In the genomic region with DNA sequence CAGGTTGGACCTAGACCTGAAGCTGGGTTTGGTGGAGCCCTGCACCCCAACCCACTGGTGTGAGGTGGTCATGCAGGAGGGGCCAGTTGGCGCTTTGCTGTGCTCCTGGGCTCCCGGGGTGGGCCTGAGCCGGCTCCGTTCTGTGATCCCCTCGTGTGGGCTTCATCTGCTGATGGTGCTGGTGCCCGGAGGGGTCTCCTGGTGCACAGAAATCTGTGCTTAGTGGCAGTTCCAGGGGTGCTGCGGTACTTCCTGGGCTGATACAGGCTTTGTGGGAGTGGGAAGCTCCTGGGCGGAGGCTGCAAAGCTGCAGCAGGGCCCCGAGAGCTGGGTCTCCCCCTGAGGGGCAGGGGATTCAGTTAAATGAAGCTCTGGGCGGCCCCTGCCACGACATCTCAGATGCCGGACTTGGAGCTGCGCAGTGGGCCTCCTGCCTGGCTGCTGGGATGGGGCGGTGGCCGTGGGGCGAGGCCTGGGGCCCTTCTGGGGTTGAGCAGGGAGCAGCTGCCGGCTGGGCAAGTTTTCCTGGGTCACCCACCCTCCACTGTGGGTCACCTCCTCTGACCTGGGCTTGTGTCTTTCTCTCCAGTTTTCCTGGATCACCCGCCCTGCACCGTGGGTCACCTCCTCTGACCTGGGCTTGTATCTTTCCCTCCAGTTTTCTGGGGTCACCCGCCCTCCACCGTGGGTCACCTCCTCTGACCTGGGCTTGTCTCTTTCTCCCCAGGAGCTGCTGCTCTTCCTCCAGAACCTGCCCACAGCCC, we compare ENCODE assay signal across 26 cellular contexts.
DNase-seq lines count a peak whose midpoint lies in the region; ATAC-seq and TF ChIP-seq lines count a peak whose summit lies in the region.
"Had no signal": no experiment of that assay in that cellular context is flagged by ENCODE, and none has a peak within 500 bp of the region (broad histone marks: within the 10 kb centered on the region; RNA-seq: fewer than 3 reads in every experiment).

No MANE protein-coding gene starts in this region.

- 91 to 93% methylated on average over 21 of the region's 21 CpGs for WGBS in aorta, 2 donors

- H3K4me1 Mint-ChIP-seq in natural killer cell treated with Interleukin-12 subunit alpha and Interleukin-12 subunit beta and Interleukin-15 and Interleukin-18, amount 100 ng/mL, for 72 hours (ENCODE audit: low read depth in 2 of 2) = no peaks in the 10 kb centered on the region
- H3K4me1 Mint-ChIP-seq in natural killer cell = no peaks in the 10 kb centered on the region
- H3K4me1 Mint-ChIP-seq: activated CD4-positive, alpha-beta T cell treated with anti-CD3 and anti-CD28 coated beads, Interleukin-2, amount 10 ng/mL, durations not matched to agents 7 days and 5 days; CD4-positive, alpha-beta memory T cell; immature natural killer cell; stimulated activated naive CD8-positive, alpha-beta T cell treated with anti-CD3 and anti-CD28 coated beads, Interleukin-15, amount 100 ng/mL, for 72 hours had no signal

- TF ChIP-seq CTCF in natural killer cell (IDR thresholded peaks at IDR 0.05) = no peak

- no peaks in the 10 kb centered on the region for H3K27me3 Mint-ChIP-seq in natural killer cell treated with Interleukin-12 subunit alpha and Interleukin-12 subunit beta and Interleukin-15 and Interleukin-18, amount 100 ng/mL, for 72 hours
- H3K27me3 Mint-ChIP-seq in natural killer cell (ENCODE audit: low read depth in 2 of 2) = no peaks in the 10 kb centered on the region
- H3K27me3 Mint-ChIP-seq: activated CD4-positive, alpha-beta T cell treated with anti-CD3 and anti-CD28 coated beads, Interleukin-2, amount 10 ng/mL, durations not matched to agents 7 days and 5 days; CD4-positive, alpha-beta memory T cell; stimulated activated naive CD8-positive, alpha-beta T cell treated with anti-CD3 and anti-CD28 coated beads, Interleukin-15, amount 100 ng/mL, for 72 hours had no signal

- H3K27ac ChIP-seq in aorta (ENCODE audit: low read depth in 1 of 2, low read length in 2 of 2) = no peak overlapping the region
- H3K27ac ChIP-seq: colonic mucosa, gastrocnemius medialis had no signal

- H3K9me3 ChIP-seq in aorta (ENCODE audit: control insufficient read depth, low read length) = peaks cover 2% of the 10 kb centered on the region
- H3K9me3 ChIP-seq: colonic mucosa, gastrocnemius medialis, MG63 had no signal

- no peaks in the 10 kb centered on the region for H3K27me3 ChIP-seq in aorta (ENCODE audit: control insufficient read depth in 1 of 2, insufficient read depth in 2 of 2, low read length in 1 of 2)
- H3K27me3 ChIP-seq: colonic mucosa, gastrocnemius medialis, MG63 had no signal

- ATAC-seq in natural killer cell treated with Interleukin-12 subunit alpha and Interleukin-12 subunit beta and Interleukin-15 and Interleukin-18, amount 100 ng/mL, for 72 hours = no peak
- ATAC-seq in natural killer cell (no peak), aorta (ENCODE audit: low FRiP score) (no peak), HG02571 (IDR thresholded peaks at IDR 0.05; ENCODE audit: unreplicated experiment) (no peak)
- ATAC-seq: gastrocnemius medialis; right cardiac atrium; SK-N-SH treated with all-trans-retinoic acid at 6 μM for 48 hours; stimulated activated naive CD8-positive, alpha-beta T cell treated with anti-CD3 and anti-CD28 coated beads, Interleukin-15, amount 100 ng/mL, for 72 hours had no signal

- H3K9me3 Mint-ChIP-seq in natural killer cell treated with Interleukin-12 subunit alpha and Interleukin-12 subunit beta and Interleukin-15 and Interleukin-18, amount 100 ng/mL, for 72 hours = no peaks in the 10 kb centered on the region
- H3K9me3 Mint-ChIP-seq in natural killer cell = no peaks in the 10 kb centered on the region
- H3K9me3 Mint-ChIP-seq: activated CD4-positive, alpha-beta T cell treated with anti-CD3 and anti-CD28 coated beads, Interleukin-2, amount 10 ng/mL, durations not matched to agents 7 days and 5 days; activated T-helper 2 cell treated with anti-CD3 and anti-CD28 coated beads, Interferon-gamma antibody, Interleukin-2, Interleukin-4, amounts not matched to agents 10 μg/mL and 5 μg/mL and 100 μg/mL, durations not matched to agents 14 hours and 24 hours and 36 hours; immature natural killer cell had no signal

- H3K4me3 ChIP-seq in aorta (ENCODE audit: low read length in 2 of 2) = no peak overlapping the region
- H3K4me3 ChIP-seq: colonic mucosa, gastrocnemius medialis, MG63 had no signal

- no peaks in the 10 kb centered on the region for H3K36me3 Mint-ChIP-seq in natural killer cell treated with Interleukin-12 subunit alpha and Interleukin-12 subunit beta and Interleukin-15 and Interleukin-18, amount 100 ng/mL, for 72 hours
- no peaks in the 10 kb centered on the region for H3K36me3 Mint-ChIP-seq in natural killer cell

- intact Hi-C loops in natural killer cell (cut with micrococcal nuclease) = no loop called here
- intact Hi-C loops in posterior cingulate gyrus (cut with DNase I) = no loop called here
- intact Hi-C loops in aorta (cut with DNase I) = no loop called here

- H3K4me3 Mint-ChIP-seq in natural killer cell treated with Interleukin-12 subunit alpha and Interleukin-12 subunit beta and Interleukin-15 and Interleukin-18, amount 100 ng/mL, for 72 hours = no peak overlapping the region
- no peak overlapping the region for H3K4me3 Mint-ChIP-seq in natural killer cell
- H3K4me3 Mint-ChIP-seq: activated CD4-positive, alpha-beta T cell treated with anti-CD3 and anti-CD28 coated beads, Interleukin-2, amount 10 ng/mL, durations not matched to agents 7 days and 5 days; CD4-positive, alpha-beta memory T cell; immature natural killer cell; stimulated activated naive CD8-positive, alpha-beta T cell treated with anti-CD3 and anti-CD28 coated beads, Interleukin-15, amount 100 ng/mL, for 72 hours had no signal

- H3K36me3 ChIP-seq in aorta (ENCODE audit: control insufficient read depth in 1 of 2, insufficient read depth in 2 of 2, low read length in 1 of 2) = peaks cover 0 to 6% of the 10 kb centered on the region in 2 donors
- H3K36me3 ChIP-seq: colonic mucosa, MG63 had no signal

- no peaks in the 10 kb centered on the region for H3K4me1 ChIP-seq in aorta (ENCODE audit: control insufficient read depth in 1 of 2, insufficient read depth in 2 of 2, low read length in 2 of 2)
- H3K4me1 ChIP-seq: colonic mucosa, gastrocnemius medialis had no signal

- DNase-seq in natural killer cell treated with Interleukin-12 subunit alpha and Interleukin-12 subunit beta and Interleukin-15 and Interleukin-18, amount 100 ng/mL, for 72 hours (ENCODE audit: low spot score) = peak; percentile 56
- DNase-seq in natural killer cell = no peak
- peak; percentile 45 for DNase-seq in islet precursor cell
- DNase-seq in posterior cingulate gyrus = peak in 6 of 10 donors; percentile 3 to 77 (median 36)
- peak; percentile 39 to 63 for DNase-seq in aorta
- no peak for DNase-seq in NCI-H345 treated with DMSO at 0.1 percent for 48 hours (lab: John Stamatoyannopoulos, UW; ENCODE audit: unreplicated experiment)
- DNase-seq in NCI-H226 = no peak
- DNase-seq: activated CD4-positive, alpha-beta T cell treated with anti-CD3 and anti-CD28 coated beads, Interleukin-2, amount 10 ng/mL, durations not matched to agents 7 days and 5 days; CD4-positive, alpha-beta memory T cell; colonic mucosa; DMS153; GOT3; hippocampal formation; immature natural killer cell; MG63; NCI-H2029 treated with DMSO at 0.1 percent for 48 hours; NCI-H345; NCI-H82; stimulated activated CD4-positive, alpha-beta T cell treated with anti-CD3 and anti-CD28 coated beads, Interleukin-15, amount 100 ng/mL, for 24 hours; stimulated activated naive CD8-positive, alpha-beta T cell treated with anti-CD3 and anti-CD28 coated beads, Interleukin-15, amount 100 ng/mL, for 72 hours; trophoblast cell had no signal

- no peak overlapping the region for H3K27ac Mint-ChIP-seq in natural killer cell treated with Interleukin-12 subunit alpha and Interleukin-12 subunit beta and Interleukin-15 and Interleukin-18, amount 100 ng/mL, for 72 hours
- no peak overlapping the region for H3K27ac Mint-ChIP-seq in natural killer cell
- H3K27ac Mint-ChIP-seq: activated CD4-positive, alpha-beta T cell treated with anti-CD3 and anti-CD28 coated beads, Interleukin-2, amount 10 ng/mL, durations not matched to agents 7 days and 5 days; activated T-helper 2 cell treated with anti-CD3 and anti-CD28 coated beads, Interferon-gamma antibody, Interleukin-2, Interleukin-4, amounts not matched to agents 10 μg/mL and 5 μg/mL and 100 μg/mL, durations not matched to agents 14 hours and 24 hours and 36 hours; CD4-positive, alpha-beta memory T cell; immature natural killer cell; stimulated activated naive CD8-positive, alpha-beta T cell treated with anti-CD3 and anti-CD28 coated beads, Interleukin-15, amount 100 ng/mL, for 72 hours had no signal

Comparison
In these comparisons a context has a peak if more than half of its experiments do, and no peak if none do; other contexts are left out.
1. DNase-seq: peak in natural killer cell treated with Interleukin-12 subunit alpha and Interleukin-12 subunit beta and Interleukin-15 and Interleukin-18, amount 100 ng/mL, for 72 hours (single experiment), islet precursor cell (single experiment), posterior cingulate gyrus (6 of 10) and aorta (2 of 2); none in natural killer cell (single experiment), NCI-H345 treated with DMSO at 0.1 percent for 48 hours (single experiment) and NCI-H226 (single experiment).